ENCODE assay signal across 1 cellular context in the genomic region with DNA sequence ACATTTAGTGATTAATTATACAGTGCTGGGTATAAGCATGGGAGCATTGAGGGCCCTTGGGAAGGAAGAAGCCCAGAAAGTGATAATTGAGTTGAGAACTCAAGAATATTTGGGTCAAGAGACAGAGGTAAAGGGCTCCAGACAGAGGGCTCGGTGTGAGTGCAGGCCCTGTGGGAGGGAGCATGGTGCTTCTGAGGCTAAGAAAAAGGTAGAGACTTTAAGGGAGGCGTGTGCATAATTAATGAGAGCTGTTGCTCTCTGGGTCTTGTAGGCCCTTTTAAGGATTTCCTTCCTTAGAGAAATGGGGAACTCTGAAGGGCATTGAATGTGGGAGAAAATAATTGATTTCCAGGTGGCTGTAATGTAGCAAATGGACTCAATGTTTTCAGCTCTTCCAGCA.
TF ChIP-seq lines count a peak whose summit lies in the region.

No MANE protein-coding gene starts in this region.

TF ChIP-seq in GM23338, 12 proteins besides CTCF, POLR2A, EP300 and RAD21 (continued from another document):
- TF ChIP-seq, protein P1, sequence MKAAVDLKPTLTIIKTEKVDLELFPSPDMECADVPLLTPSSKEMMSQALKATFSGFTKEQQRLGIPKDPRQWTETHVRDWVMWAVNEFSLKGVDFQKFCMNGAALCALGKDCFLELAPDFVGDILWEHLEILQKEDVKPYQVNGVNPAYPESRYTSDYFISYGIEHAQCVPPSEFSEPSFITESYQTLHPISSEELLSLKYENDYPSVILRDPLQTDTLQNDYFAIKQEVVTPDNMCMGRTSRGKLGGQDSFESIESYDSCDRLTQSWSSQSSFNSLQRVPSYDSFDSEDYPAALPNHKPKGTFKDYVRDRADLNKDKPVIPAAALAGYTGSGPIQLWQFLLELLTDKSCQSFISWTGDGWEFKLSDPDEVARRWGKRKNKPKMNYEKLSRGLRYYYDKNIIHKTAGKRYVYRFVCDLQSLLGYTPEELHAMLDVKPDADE (IDR thresholded peaks at IDR 0.05), result no peak
- TF ChIP-seq, protein P2, sequence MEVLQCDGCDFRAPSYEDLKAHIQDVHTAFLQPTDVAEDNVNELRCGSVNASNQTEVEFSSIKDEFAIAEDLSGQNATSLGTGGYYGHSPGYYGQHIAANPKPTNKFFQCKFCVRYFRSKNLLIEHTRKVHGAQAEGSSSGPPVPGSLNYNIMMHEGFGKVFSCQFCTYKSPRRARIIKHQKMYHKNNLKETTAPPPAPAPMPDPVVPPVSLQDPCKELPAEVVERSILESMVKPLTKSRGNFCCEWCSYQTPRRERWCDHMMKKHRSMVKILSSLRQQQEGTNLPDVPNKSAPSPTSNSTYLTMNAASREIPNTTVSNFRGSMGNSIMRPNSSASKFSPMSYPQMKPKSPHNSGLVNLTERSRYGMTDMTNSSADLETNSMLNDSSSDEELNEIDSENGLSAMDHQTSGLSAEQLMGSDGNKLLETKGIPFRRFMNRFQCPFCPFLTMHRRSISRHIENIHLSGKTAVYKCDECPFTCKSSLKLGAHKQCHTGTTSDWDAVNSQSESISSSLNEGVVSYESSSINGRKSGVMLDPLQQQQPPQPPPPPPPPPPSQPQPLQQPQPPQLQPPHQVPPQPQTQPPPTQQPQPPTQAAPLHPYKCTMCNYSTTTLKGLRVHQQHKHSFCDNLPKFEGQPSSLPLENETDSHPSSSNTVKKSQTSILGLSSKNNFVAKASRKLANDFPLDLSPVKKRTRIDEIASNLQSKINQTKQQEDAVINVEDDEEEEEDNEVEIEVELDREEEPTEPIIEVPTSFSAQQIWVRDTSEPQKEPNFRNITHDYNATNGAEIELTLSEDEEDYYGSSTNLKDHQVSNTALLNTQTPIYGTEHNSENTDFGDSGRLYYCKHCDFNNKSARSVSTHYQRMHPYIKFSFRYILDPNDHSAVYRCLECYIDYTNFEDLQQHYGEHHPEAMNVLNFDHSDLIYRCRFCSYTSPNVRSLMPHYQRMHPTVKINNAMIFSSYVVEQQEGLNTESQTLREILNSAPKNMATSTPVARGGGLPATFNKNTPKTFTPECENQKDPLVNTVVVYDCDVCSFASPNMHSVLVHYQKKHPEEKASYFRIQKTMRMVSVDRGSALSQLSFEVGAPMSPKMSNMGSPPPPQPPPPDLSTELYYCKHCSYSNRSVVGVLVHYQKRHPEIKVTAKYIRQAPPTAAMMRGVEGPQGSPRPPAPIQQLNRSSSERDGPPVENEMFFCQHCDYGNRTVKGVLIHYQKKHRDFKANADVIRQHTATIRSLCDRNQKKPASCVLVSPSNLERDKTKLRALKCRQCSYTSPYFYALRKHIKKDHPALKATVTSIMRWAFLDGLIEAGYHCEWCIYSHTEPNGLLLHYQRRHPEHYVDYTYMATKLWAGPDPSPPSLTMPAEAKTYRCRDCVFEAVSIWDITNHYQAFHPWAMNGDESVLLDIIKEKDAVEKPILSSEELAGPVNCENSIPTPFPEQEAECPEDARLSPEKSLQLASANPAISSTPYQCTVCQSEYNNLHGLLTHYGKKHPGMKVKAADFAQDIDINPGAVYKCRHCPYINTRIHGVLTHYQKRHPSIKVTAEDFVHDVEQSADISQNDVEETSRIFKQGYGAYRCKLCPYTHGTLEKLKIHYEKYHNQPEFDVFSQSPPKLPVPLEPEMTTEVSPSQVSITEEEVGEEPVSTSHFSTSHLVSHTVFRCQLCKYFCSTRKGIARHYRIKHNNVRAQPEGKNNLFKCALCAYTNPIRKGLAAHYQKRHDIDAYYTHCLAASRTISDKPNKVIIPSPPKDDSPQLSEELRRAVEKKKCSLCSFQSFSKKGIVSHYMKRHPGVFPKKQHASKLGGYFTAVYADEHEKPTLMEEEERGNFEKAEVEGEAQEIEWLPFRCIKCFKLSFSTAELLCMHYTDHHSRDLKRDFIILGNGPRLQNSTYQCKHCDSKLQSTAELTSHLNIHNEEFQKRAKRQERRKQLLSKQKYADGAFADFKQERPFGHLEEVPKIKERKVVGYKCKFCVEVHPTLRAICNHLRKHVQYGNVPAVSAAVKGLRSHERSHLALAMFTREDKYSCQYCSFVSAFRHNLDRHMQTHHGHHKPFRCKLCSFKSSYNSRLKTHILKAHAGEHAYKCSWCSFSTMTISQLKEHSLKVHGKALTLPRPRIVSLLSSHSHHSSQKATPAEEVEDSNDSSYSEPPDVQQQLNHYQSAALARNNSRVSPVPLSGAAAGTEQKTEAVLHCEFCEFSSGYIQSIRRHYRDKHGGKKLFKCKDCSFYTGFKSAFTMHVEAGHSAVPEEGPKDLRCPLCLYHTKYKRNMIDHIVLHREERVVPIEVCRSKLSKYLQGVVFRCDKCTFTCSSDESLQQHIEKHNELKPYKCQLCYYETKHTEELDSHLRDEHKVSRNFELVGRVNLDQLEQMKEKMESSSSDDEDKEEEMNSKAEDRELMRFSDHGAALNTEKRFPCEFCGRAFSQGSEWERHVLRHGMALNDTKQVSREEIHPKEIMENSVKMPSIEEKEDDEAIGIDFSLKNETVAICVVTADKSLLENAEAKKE (CRISPR knock-in tag; IDR thresholded peaks at IDR 0.05), result no peak
- TF ChIP-seq, protein P3, sequence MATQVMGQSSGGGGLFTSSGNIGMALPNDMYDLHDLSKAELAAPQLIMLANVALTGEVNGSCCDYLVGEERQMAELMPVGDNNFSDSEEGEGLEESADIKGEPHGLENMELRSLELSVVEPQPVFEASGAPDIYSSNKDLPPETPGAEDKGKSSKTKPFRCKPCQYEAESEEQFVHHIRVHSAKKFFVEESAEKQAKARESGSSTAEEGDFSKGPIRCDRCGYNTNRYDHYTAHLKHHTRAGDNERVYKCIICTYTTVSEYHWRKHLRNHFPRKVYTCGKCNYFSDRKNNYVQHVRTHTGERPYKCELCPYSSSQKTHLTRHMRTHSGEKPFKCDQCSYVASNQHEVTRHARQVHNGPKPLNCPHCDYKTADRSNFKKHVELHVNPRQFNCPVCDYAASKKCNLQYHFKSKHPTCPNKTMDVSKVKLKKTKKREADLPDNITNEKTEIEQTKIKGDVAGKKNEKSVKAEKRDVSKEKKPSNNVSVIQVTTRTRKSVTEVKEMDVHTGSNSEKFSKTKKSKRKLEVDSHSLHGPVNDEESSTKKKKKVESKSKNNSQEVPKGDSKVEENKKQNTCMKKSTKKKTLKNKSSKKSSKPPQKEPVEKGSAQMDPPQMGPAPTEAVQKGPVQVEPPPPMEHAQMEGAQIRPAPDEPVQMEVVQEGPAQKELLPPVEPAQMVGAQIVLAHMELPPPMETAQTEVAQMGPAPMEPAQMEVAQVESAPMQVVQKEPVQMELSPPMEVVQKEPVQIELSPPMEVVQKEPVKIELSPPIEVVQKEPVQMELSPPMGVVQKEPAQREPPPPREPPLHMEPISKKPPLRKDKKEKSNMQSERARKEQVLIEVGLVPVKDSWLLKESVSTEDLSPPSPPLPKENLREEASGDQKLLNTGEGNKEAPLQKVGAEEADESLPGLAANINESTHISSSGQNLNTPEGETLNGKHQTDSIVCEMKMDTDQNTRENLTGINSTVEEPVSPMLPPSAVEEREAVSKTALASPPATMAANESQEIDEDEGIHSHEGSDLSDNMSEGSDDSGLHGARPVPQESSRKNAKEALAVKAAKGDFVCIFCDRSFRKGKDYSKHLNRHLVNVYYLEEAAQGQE (IDR thresholded peaks at IDR 0.05; ENCODE audit: unreplicated experiment), result no peak
- TF ChIP-seq ZNF331 (CRISPR knock-in tag; IDR thresholded peaks at IDR 0.05; ENCODE audit: low read depth) (no peak), CREB1 (CRISPR knock-in tag; IDR thresholded peaks at IDR 0.05; ENCODE audit: low read depth) (no peak), EZH2phosphoT487 (IDR thresholded peaks at IDR 0.05; ENCODE audit: unreplicated experiment) (no peak), NANOG (IDR thresholded peaks at IDR 0.05; ENCODE audit: borderline replicate concordance) (no peak)
